In genomic region chr11:128165572-128165971, GRCh38 we compare ENCODE assay signal across 20 cellular contexts.
DNase-seq lines count a peak whose midpoint lies in the region; ATAC-seq, FAIRE-seq and TF ChIP-seq lines count a peak whose summit lies in the region.
"Had no signal": no experiment of that assay in that cellular context is flagged by ENCODE, and none has a peak within 500 bp of the region (broad histone marks: within the 10 kb centered on the region; RNA-seq: fewer than 3 reads in every experiment).

No MANE protein-coding gene starts in this region.

- intact Hi-C loops in activated CD4-positive, alpha-beta T cell treated with anti-CD3 and anti-CD28 coated beads for 36 hours (cut with DNase I, micrococcal nuclease): no loop called here
- intact Hi-C loops in PC-9 (cut with micrococcal nuclease; ENCODE audit: unreplicated experiment) (no loop called here), pancreas (cut with DNase I) (loop anchor here in 1 of 3 donors (10.0 kb wide), 1 partner anchor 669 kb away; no protein-coding TSS in a partner anchor), HepG2 (cut with micrococcal nuclease; ENCODE audit: unreplicated experiment) (no loop called here)

- H3K4me3 ChIP-seq in DOHH2 (ENCODE audit: low read length) (peak overlapping the region; percentile 15; the same call in 1 of the 2 replicates), PC-9 (no peak overlapping the region), pancreas (no peak overlapping the region), HepG2 (replicated peaks in 1 of 3; ENCODE audit: insufficient read depth in 1 of 3, low read depth in 2 of 3, low read length in 3 of 3) (no peak overlapping the region)
- H3K4me3 ChIP-seq: K562, SJSA1 had no signal

- H3K27ac Mint-ChIP-seq in activated CD4-positive, alpha-beta T cell treated with anti-CD3 and anti-CD28 coated beads for 36 hours: peak overlapping the region; percentile 2
- peak overlapping the region; percentile 78 for H3K27ac Mint-ChIP-seq in endothelial cell (ENCODE audit: unreplicated experiment)

- POLR2A ChIA-PET in activated CD4-positive, alpha-beta T cell treated with anti-CD3 and anti-CD28 coated beads for 36 hours (lab: Charles Lee): interaction anchor here (0.6 kb wide), 1 partner anchor 82 kb away, joined by 3 read pairs; no protein-coding TSS in a partner anchor
- POLR2A ChIA-PET in PC-9 (lab: Charles Lee; ENCODE audit: unreplicated experiment) (no interaction called here), HepG2 (lab: Yijun Ruan, JAX) (no interaction called here)

- H3K27ac ChIP-seq in DOHH2 (ENCODE audit: low read depth, low read length) (no peak overlapping the region), PC-9 (no peak overlapping the region), pancreas (no peak overlapping the region), HepG2 (ENCODE audit: extremely low read length, insufficient read depth, low read length) (no peak overlapping the region)
- H3K27ac ChIP-seq: SJSA1 had no signal

- H3K4me1 ChIP-seq in DOHH2 (ENCODE audit: control insufficient read depth, low read length) (peaks cover 17% of the 10 kb centered on the region), PC-9 (replicated peaks; ENCODE audit: insufficient read depth) (no peaks in the 10 kb centered on the region), pancreas (no peaks in the 10 kb centered on the region), HepG2 (ENCODE audit: insufficient read depth, low read length) (peaks cover 10% of the 10 kb centered on the region)
- H3K4me1 ChIP-seq: SJSA1 had no signal

- H3K4me3 Mint-ChIP-seq in activated CD4-positive, alpha-beta T cell treated with anti-CD3 and anti-CD28 coated beads for 36 hours: no peak overlapping the region
- no peak overlapping the region for H3K4me3 Mint-ChIP-seq in endothelial cell (ENCODE audit: unreplicated experiment)

- FAIRE-seq in pancreas (lab: Jason Lieb, UNC) (no peak), HepG2 (lab: Jason Lieb, UNC) (no peak)
- FAIRE-seq: A204.1, K562 had no signal

- no peaks in the 10 kb centered on the region for H3F3A ChIP-seq in DOHH2 (ENCODE audit: control insufficient read depth, insufficient read depth)
- H3F3A ChIP-seq in PC-9 (ENCODE audit: insufficient read depth, low read depth): no peaks in the 10 kb centered on the region

- H3K9me2 ChIP-seq in DOHH2 (replicated peaks; ENCODE audit: control insufficient read depth, low read length) (no peaks in the 10 kb centered on the region), PC-9 (ENCODE audit: insufficient read depth) (no peaks in the 10 kb centered on the region)

- in situ Hi-C loops in HepG2 (cut with HindIII; ENCODE audit: extremely low pct_ligation_motif_present, low pct_unique_long_range_greater_than_20kb): loop anchor here (25.0 kb wide), 1 partner anchor 1728 kb away; no protein-coding TSS in a partner anchor

- no peaks in the 10 kb centered on the region for H3K27me3 ChIP-seq in DOHH2 (ENCODE audit: control insufficient read depth, low read length)
- no peaks in the 10 kb centered on the region for H3K27me3 ChIP-seq in PC-9 (ENCODE audit: insufficient read depth, low read depth)
- H3K27me3 ChIP-seq in pancreas: no peaks in the 10 kb centered on the region
- no peaks in the 10 kb centered on the region for H3K27me3 ChIP-seq in HepG2 (ENCODE audit: control insufficient read depth in 1 of 2, insufficient read depth in 2 of 2, low read length in 2 of 2)
- H3K27me3 ChIP-seq: SJSA1 had no signal

- TF ChIP-seq RAD21 in HepG2 (CRISPR knock-in tag; IDR thresholded peaks at IDR 0.05): no peak

- H2AFZ ChIP-seq in PC-9 (0 out of 2 replicates have a peak overlapping the region, but pooled peaks have one; percentile 39), HepG2 (ENCODE audit: low read length) (no peak overlapping the region)

- CTCF ChIA-PET in activated CD4-positive, alpha-beta T cell treated with anti-CD3 and anti-CD28 coated beads for 36 hours (lab: Charles Lee): interaction anchor here (0.6 to 3.0 kb wide), 4 partner anchors 134 to 665 kb away, joined by 3 to 14 read pairs (median 4); no protein-coding TSS in a partner anchor
- CTCF ChIA-PET in PC-9 (lab: Charles Lee) (interaction anchor here (0.6 kb wide), 1 partner anchor 15 kb away, joined by 4 read pairs; no protein-coding TSS in a partner anchor), HepG2 (lab: Yijun Ruan, JAX; ENCODE audit: low intra/inter-chr PET ratio, low total read pairs) (no interaction called here)

- ATAC-seq in activated CD4-positive, alpha-beta T cell treated with anti-CD3 and anti-CD28 coated beads for 36 hours: no peak
- ATAC-seq in pancreas (no peak), HepG2 (no peak)
- ATAC-seq: K562, Panc1 had no signal

- WGBS in pancreas, 2 donors: 66 to 87% methylated on average over 4 of the region's 4 CpGs
- 35% methylated on average over 4 of the region's 4 CpGs for WGBS in HepG2 (ENCODE audit: low lambda C conversion rate)

- H3K79me2 ChIP-seq in DOHH2 (ENCODE audit: control insufficient read depth, low read length) (no peaks in the 10 kb centered on the region), PC-9 (ENCODE audit: low read depth) (no peaks in the 10 kb centered on the region), HepG2 (ENCODE audit: insufficient read depth, low read length) (no peaks in the 10 kb centered on the region)

- no peaks in the 10 kb centered on the region for H3K9me3 ChIP-seq in DOHH2 (ENCODE audit: control insufficient read depth, insufficient read depth, low read length)
- H3K9me3 ChIP-seq in PC-9 (ENCODE audit: insufficient read depth, low read depth): peaks cover 3% of the 10 kb centered on the region; the same call in 1 of the 2 replicates
- H3K9me3 ChIP-seq in pancreas: no peaks in the 10 kb centered on the region
- no peaks in the 10 kb centered on the region for H3K9me3 ChIP-seq in HepG2 (ENCODE audit: low read length)
- H3K9me3 ChIP-seq: SJSA1 had no signal

- H3K27me3 Mint-ChIP-seq in activated CD4-positive, alpha-beta T cell treated with anti-CD3 and anti-CD28 coated beads for 36 hours: peaks cover 5% of the 10 kb centered on the region
- peaks cover 5% of the 10 kb centered on the region for H3K27me3 Mint-ChIP-seq in endothelial cell (ENCODE audit: unreplicated experiment)

- H3K4me1 Mint-ChIP-seq in activated CD4-positive, alpha-beta T cell treated with anti-CD3 and anti-CD28 coated beads for 36 hours: peaks cover 6% of the 10 kb centered on the region
- H3K4me1 Mint-ChIP-seq in endothelial cell (ENCODE audit: unreplicated experiment): peaks cover 38% of the 10 kb centered on the region

- H3K4me2 ChIP-seq in DOHH2 (ENCODE audit: low read length): peak overlapping the region; percentile 41
- H3K4me2 ChIP-seq in PC-9: no peak overlapping the region
- no peak overlapping the region for H3K4me2 ChIP-seq in HepG2 (ENCODE audit: low read depth, low read length)

- H3K36me3 ChIP-seq in DOHH2 (ENCODE audit: control insufficient read depth, low read length) (no peaks in the 10 kb centered on the region), PC-9 (ENCODE audit: low read depth) (no peaks in the 10 kb centered on the region), pancreas (no peaks in the 10 kb centered on the region), HepG2 (replicated peaks in 1 of 2; ENCODE audit: control insufficient read depth in 1 of 2, insufficient read depth in 2 of 2, low read length in 2 of 2) (no peaks in the 10 kb centered on the region)
- H3K36me3 ChIP-seq: SJSA1 had no signal

- H4K20me1 ChIP-seq in DOHH2 (ENCODE audit: control insufficient read depth, insufficient read depth, low read depth, low read length) (no peaks in the 10 kb centered on the region), PC-9 (ENCODE audit: insufficient read depth) (no peaks in the 10 kb centered on the region), HepG2 (ENCODE audit: insufficient read depth, low read length) (no peaks in the 10 kb centered on the region)

- TF ChIP-seq CTCF in DOHH2 (IDR thresholded peaks at IDR 0.05; ENCODE audit: low read depth, low read length, poor library complexity, severe bottlenecking) (no peak), PC-9 (conservative IDR thresholded peaks at IDR 0.05) (no peak), endothelial cell (IDR thresholded peaks at IDR 0.05; ENCODE audit: unreplicated experiment) (no peak), pancreas (IDR thresholded peaks at IDR 0.05) (no peak), HepG2 (CRISPR knock-in tag; IDR thresholded peaks at IDR 0.05) (no peak)

- no peaks in the 10 kb centered on the region for H3K36me3 Mint-ChIP-seq in activated CD4-positive, alpha-beta T cell treated with anti-CD3 and anti-CD28 coated beads for 36 hours (ENCODE audit: low read depth)
- H3K36me3 Mint-ChIP-seq in endothelial cell (ENCODE audit: low read depth, unreplicated experiment): no peaks in the 10 kb centered on the region

- H3K9ac ChIP-seq in HepG2 (ENCODE audit: insufficient read depth, low read depth, low read length): no peak overlapping the region

- no peaks in the 10 kb centered on the region for H3K9me3 Mint-ChIP-seq in activated CD4-positive, alpha-beta T cell treated with anti-CD3 and anti-CD28 coated beads for 36 hours (ENCODE audit: low read depth)
- H3K9me3 Mint-ChIP-seq in endothelial cell (ENCODE audit: unreplicated experiment): no peaks in the 10 kb centered on the region

- BruUV-seq in PC-9 (replicated peaks; lab: Mats Ljungman, UMichigan) (no TSS peak), HepG2 (replicated peaks; lab: Mats Ljungman, UMichigan) (no TSS peak)

- DNase-seq in activated CD4-positive, alpha-beta T cell treated with anti-CD3 and anti-CD28 coated beads for 36 hours: no peak
- DNase-seq in activated CD4-positive, alpha-beta T cell treated with anti-CD3 and anti-CD28 coated beads for 48 hours: no peak
- no peak for DNase-seq in PC-9
- no peak for DNase-seq in endothelial cell (ENCODE audit: low spot score)
- no peak for DNase-seq in pancreas
- DNase-seq in NCI-H524 treated with DMSO at 0.1 percent for 48 hours (lab: John Stamatoyannopoulos, UW): no peak
- no peak for DNase-seq in HepG2 (ENCODE audit: low spot score)
- DNase-seq: C1 segment of cervical spinal cord, DMS79, HCEC 1CT, NCI-H1048, NCI-H1436, NCI-H1930, NCI-H226, NCI-H524 had no signal

- no peak for TF ChIP-seq POLR2A in HepG2 (IDR thresholded peaks at IDR 0.05; ENCODE audit: insufficient read depth in 1 of 2, low read depth in 2 of 2, low read length in 2 of 2)

- no peak for TF ChIP-seq EP300 in HepG2 (IDR thresholded peaks at IDR 0.05; ENCODE audit: low read depth in 2 of 2, low read length in 2 of 2)
- no peak for TF ChIP-seq EP300 in HepG2 (CRISPR knock-in tag; IDR thresholded peaks at IDR 0.05; ENCODE audit: borderline replicate concordance)

TF ChIP-seq in HepG2, 621 proteins besides CTCF, POLR2A, EP300 and RAD21 (continues in another document):
- no peak for TF ChIP-seq ZNF235 (CRISPR knock-in tag; IDR thresholded peaks at IDR 0.05; ENCODE audit: borderline replicate concordance)
- TF ChIP-seq ZNF234 (CRISPR knock-in tag; conservative IDR thresholded peaks at IDR 0.05): no peak
